In the genomic region with DNA sequence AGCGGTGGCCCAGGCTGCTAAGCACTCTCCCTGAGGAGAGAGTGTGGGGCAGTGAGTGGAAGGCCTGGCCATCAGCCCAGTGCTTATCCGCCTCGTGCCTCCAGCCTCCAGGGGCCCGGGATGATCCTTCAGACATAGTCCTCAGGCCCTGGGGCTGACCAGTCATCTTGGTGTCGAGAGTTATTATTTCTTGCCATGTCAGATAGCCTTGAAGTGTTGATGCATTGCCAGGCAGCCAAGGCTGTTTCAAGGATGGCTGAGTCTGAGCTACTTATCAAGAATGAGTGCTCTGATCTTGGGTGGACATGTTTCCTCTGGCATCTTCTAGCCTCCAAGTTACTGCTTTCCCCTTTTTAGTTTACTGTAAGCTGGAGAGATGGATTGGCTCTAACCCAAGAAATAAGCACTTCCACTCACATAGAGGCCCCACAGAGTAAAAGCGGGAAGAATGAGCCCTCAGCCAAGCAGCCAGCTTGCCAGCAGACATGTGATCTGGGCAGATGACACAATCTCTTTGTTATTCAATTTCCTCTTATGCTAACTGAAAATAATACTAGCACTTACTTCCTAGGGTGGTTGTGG, we compare ENCODE assay signal across 8 cellular contexts.
DNase-seq lines count a peak whose midpoint lies in the region; ATAC-seq and TF ChIP-seq lines count a peak whose summit lies in the region.

No MANE protein-coding gene starts in this region.

- H3K27me3 ChIP-seq in esophagus muscularis mucosa: no peaks in the 10 kb centered on the region

- no peaks in the 10 kb centered on the region for H3K36me3 ChIP-seq in esophagus muscularis mucosa

- no peak overlapping the region for H3K4me3 ChIP-seq in esophagus muscularis mucosa

- CTCF ChIA-PET in HEK293T (lab: Yijun Ruan, JAX): no interaction called here

- peaks cover 0 to 5% (median 0%) of the 10 kb centered on the region in 4 donors for H3K9me3 ChIP-seq in esophagus muscularis mucosa

- H3K4me1 ChIP-seq in esophagus muscularis mucosa: peaks cover 34 to 84% (median 60%) of the 10 kb centered on the region in 4 donors

- ATAC-seq in omental fat pad (ENCODE audit: low FRiP score) (peak; percentile 55), esophagus mucosa (no peak)

- TF ChIP-seq CTCF in esophagus muscularis mucosa (IDR thresholded peaks at IDR 0.05) (no peak), omental fat pad (IDR thresholded peaks at IDR 0.05) (no peak)

- TF ChIP-seq POLR2A in esophagus muscularis mucosa (IDR thresholded peaks at IDR 0.05; ENCODE audit: low read depth): no peak

- TF ChIP-seq EP300 in esophagus muscularis mucosa (IDR thresholded peaks at IDR 0.05): peak; percentile 71

- intact Hi-C loops in esophagus muscularis mucosa (cut with DNase I): no loop called here

- WGBS in esophagus muscularis mucosa: 21% methylated on average over 5 of the region's 6 CpGs

- DNase-seq in NCI-H748 (lab: John Stamatoyannopoulos, UW; ENCODE audit: unreplicated experiment) (peak; percentile 39), NCI-H748 treated with DMSO at 0.1 percent for 48 hours (lab: John Stamatoyannopoulos, UW) (no peak), RPMI7951 (ENCODE audit: low read depth) (peak; percentile 96), esophagus muscularis mucosa (ENCODE audit: extremely low spot score) (no peak), omental fat pad (ENCODE audit: low spot score) (peak; percentile 63), HEK293T (ENCODE audit: extremely low spot score) (no peak), HT-29 (ENCODE audit: low spot score) (no peak)

- POLR2A ChIA-PET in HEK293T (lab: Yijun Ruan, JAX): no interaction called here

- H3K27ac ChIP-seq in esophagus muscularis mucosa (replicated peaks in 1 of 4): peak overlapping the region; percentile 65 to 83 (median 68)

TF ChIP-seq in HEK293T, 16 proteins besides CTCF, POLR2A, EP300 and RAD21:
- no peak for TF ChIP-seq ELF4 (IDR thresholded peaks at IDR 0.05)
- TF ChIP-seq TARDBP (IDR thresholded peaks at IDR 0.05): no peak
- TF ChIP-seq FOXM1 (IDR thresholded peaks at IDR 0.05; ENCODE audit: borderline replicate concordance): no peak
- no peak for TF ChIP-seq ARNT (IDR thresholded peaks at IDR 0.05)
- no peak for TF ChIP-seq LEF1 (IDR thresholded peaks at IDR 0.05; ENCODE audit: borderline replicate concordance)

Comparison
In these comparisons a context has a peak if more than half of its experiments do, and no peak if none do; other contexts are left out.
1. DNase-seq: peak in NCI-H748 (single experiment), RPMI7951 (single experiment) and omental fat pad (single experiment); none in NCI-H748 treated with DMSO at 0.1 percent for 48 hours (single experiment), esophagus muscularis mucosa (single experiment), HEK293T (single experiment) and HT-29 (single experiment).